8 cellular contexts compared by ENCODE assay signal in the genomic region with DNA sequence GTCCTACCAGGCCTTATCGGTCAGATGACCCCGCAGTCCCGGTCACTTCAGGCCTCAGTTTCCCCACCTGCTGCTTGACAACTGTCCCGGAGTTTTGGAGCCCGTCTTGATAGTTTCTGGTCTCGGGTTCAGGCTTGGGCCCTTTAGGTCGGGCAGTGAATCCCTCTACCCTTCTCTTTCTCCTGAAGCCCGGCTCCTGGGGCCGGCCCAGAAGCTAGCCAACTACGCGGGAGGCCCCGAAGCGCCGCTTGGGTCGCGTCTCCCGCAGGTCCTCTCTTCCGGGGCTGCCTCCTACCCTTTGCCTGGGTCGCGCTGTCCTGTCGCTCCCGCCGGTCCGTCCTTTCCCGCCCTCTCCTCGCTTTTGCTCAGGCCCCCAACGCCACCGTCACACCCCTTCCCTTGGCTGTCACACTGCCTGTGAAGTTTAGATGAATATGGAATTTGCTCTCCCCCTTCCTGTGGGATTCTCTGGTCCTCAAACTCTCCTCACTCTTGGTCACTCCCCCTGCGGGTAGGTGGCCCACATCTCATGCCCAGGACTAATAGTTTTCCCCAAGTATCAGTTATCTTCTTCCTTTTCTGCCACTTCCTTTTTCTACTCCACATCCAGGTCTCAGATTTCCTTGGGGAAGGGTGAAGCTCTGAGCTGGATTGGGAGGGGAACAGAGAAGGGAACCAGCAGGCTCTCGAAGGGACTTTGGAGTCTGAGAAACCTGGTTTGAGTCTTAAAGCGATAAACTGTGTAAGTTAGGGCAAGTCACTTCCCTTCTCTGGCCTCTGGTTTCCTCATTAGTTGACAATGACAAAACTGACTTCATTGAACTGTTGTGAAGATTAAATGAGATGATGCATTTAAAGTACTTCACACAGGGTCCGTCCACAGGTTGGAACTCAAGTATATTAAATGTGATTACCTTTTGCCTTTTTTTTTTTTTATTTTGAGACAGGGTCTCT. TPM values are rescaled to one million over a fixed set of nuclear protein-coding genes. Genes with fewer than 3 reads are reported as not detected.
DNase-seq lines count a peak whose midpoint lies in the region; ATAC-seq and TF ChIP-seq lines count a peak whose summit lies in the region.

No MANE protein-coding gene starts in this region.

- peak overlapping the region; percentile 96 to 99 (median 97) for H3K27ac ChIP-seq in sigmoid colon

- peaks cover 8 to 15% of the 10 kb centered on the region in 2 donors for H3K36me3 Mint-ChIP-seq in activated T-cell treated with anti-CD3 and anti-CD28 coated beads, Interleukin-2, amount 50 U/mL, for 72 hours (ENCODE audit: insufficient read depth in 2 of 2)

- H3K4me1 ChIP-seq in sigmoid colon, result peaks cover 0 to 35% (median 30%) of the 10 kb centered on the region in 4 donors

- in situ Hi-C loops in KBM-7 (cut with MboI; ENCODE audit: low pct_unique_long_range_greater_than_20kb, low sequenced_read_pairs), result no loop called here

- H3K36me3 ChIP-seq in sigmoid colon, result peaks cover 23 to 45% (median 33%) of the 10 kb centered on the region in 4 donors

- TF ChIP-seq EP300 in sigmoid colon (IDR thresholded peaks at IDR 0.05), result no peak

- H3K4me3 ChIP-seq in sigmoid colon, result peak overlapping the region; percentile 73 to 94 (median 84)

- ATAC-seq in activated T-cell treated with anti-CD3 and anti-CD28 coated beads, Interleukin-2, amount 50 U/mL, for 72 hours (replicated peaks in 1 of 2), result no peak
- no peak for ATAC-seq in left ventricle myocardium superior

- H3K4me1 Mint-ChIP-seq in activated T-cell treated with anti-CD3 and anti-CD28 coated beads, Interleukin-2, amount 50 U/mL, for 72 hours (ENCODE audit: low read depth), result peaks cover 31% of the 10 kb centered on the region

- 2 to 3% methylated on average over 32 of the region's 32 CpGs for WGBS in sigmoid colon, 2 donors

- intact Hi-C loops in left ventricle myocardium superior (cut with micrococcal nuclease) (no loop called here), sigmoid colon (cut with DNase I) (no loop called here)

- H3K9me3 ChIP-seq in sigmoid colon, result no peaks in the 10 kb centered on the region

- peak overlapping the region; percentile 95 to 97 for H3K4me3 Mint-ChIP-seq in activated T-cell treated with anti-CD3 and anti-CD28 coated beads, Interleukin-2, amount 50 U/mL, for 72 hours

- no peak for TF ChIP-seq CTCF in sigmoid colon (IDR thresholded peaks at IDR 0.05)

- TF ChIP-seq POLR2A in sigmoid colon (IDR thresholded peaks at IDR 0.05), result no peak

- peak overlapping the region; percentile 93 for H3K27ac Mint-ChIP-seq in activated T-cell treated with anti-CD3 and anti-CD28 coated beads, Interleukin-2, amount 50 U/mL, for 72 hours

- DNase-seq in EH (ENCODE audit: low read depth) (peak; percentile 72), KBM-7 (peak; percentile 53), left ventricle myocardium superior (peak; percentile 51), sigmoid colon (no peak), NCI-H524 (lab: John Stamatoyannopoulos, UW) (no peak), NCI-H226 (no peak), NCI-H1930 (lab: John Stamatoyannopoulos, UW) (no peak)
- DNase-seq in activated T-cell treated with anti-CD3 and anti-CD28 coated beads, Interleukin-2, amount 50 U/mL, for 72 hours, result peak in 1 of 2 donors; percentile 35

- no peaks in the 10 kb centered on the region for H3K27me3 ChIP-seq in sigmoid colon

- no peaks in the 10 kb centered on the region for H3K9me3 Mint-ChIP-seq in activated T-cell treated with anti-CD3 and anti-CD28 coated beads, Interleukin-2, amount 50 U/mL, for 72 hours

- no peaks in the 10 kb centered on the region for H3K27me3 Mint-ChIP-seq in activated T-cell treated with anti-CD3 and anti-CD28 coated beads, Interleukin-2, amount 50 U/mL, for 72 hours (ENCODE audit: low read depth)

RNA-seq across cellular contexts. Expression of gene RAB1B, which starts 0.8 kb away (rescaled TPM):
- 100 to 1,000 TPM; 127 to 139 TPM for total RNA-seq in activated T-cell treated with anti-CD3 and anti-CD28 coated beads, Interleukin-2, amount 50 U/mL, for 72 hours
- total RNA-seq in left ventricle myocardium superior (123 TPM), sigmoid colon (10 to 100 TPM; 65.4 to 93.7 (median 77.3) TPM)
- polyA plus RNA-seq in sigmoid colon, result 100 to 1,000 TPM; 196 to 286 (median 243) TPM

RNA-seq across cellular contexts. Expression of gene CNIH2, which starts 8.7 kb away (rescaled TPM):
- total RNA-seq in activated T-cell treated with anti-CD3 and anti-CD28 coated beads, Interleukin-2, amount 50 U/mL, for 72 hours, result 1 to 10 TPM; 1.2 to 3.5 TPM
- total RNA-seq in left ventricle myocardium superior (not detected), sigmoid colon (1 to 10 TPM in 1 of 4 donors, not detected in 3; 1.7 TPM)
- under 1 TPM in 1 of 3 donors, not detected in 2; 0.63 TPM for polyA plus RNA-seq in sigmoid colon

RNA-seq across cellular contexts. Expression of gene KLC2, which starts 11.7 kb away (rescaled TPM):
- 10 to 100 TPM; 51.9 to 54.8 TPM for total RNA-seq in activated T-cell treated with anti-CD3 and anti-CD28 coated beads, Interleukin-2, amount 50 U/mL, for 72 hours
- total RNA-seq in left ventricle myocardium superior (34.9 TPM), sigmoid colon (10 to 100 TPM; 16.1 to 29.9 (median 24.1) TPM)
- polyA plus RNA-seq in sigmoid colon, result 10 to 100 TPM in 1 of 3 donors, 1 to 10 TPM in 2; 5.4 to 20.5 (median 6.5) TPM

RNA-seq across cellular contexts. Expression of gene YIF1A, which starts 19.7 kb away (rescaled TPM):
- 10 to 100 TPM; 42.9 to 50.8 TPM for total RNA-seq in activated T-cell treated with anti-CD3 and anti-CD28 coated beads, Interleukin-2, amount 50 U/mL, for 72 hours
- total RNA-seq in left ventricle myocardium superior (41.1 TPM), sigmoid colon (10 to 100 TPM; 43.5 to 72.4 (median 61.9) TPM)
- 100 to 1,000 TPM in 1 of 3 donors, 10 to 100 TPM in 2; 30.3 to 104 (median 45.0) TPM for polyA plus RNA-seq in sigmoid colon

RNA-seq across cellular contexts. Expression of gene TMEM151A, which starts 22.5 kb away (rescaled TPM):
- under 1 TPM in 1 of 2 donors, not detected in 1; 0.10 TPM for total RNA-seq in activated T-cell treated with anti-CD3 and anti-CD28 coated beads, Interleukin-2, amount 50 U/mL, for 72 hours
- 0.25 TPM for total RNA-seq in left ventricle myocardium superior
- under 1 TPM in 2 of 4 donors, not detected in 2; 0.27 to 0.36 TPM for total RNA-seq in sigmoid colon
- under 1 TPM in 1 of 3 donors, not detected in 2; 0.36 TPM for polyA plus RNA-seq in sigmoid colon

Comparison
In these comparisons a context has a peak if more than half of its experiments do, and no peak if none do; other contexts are left out.
1. DNase-seq: peak in EH (single experiment), KBM-7 (single experiment) and left ventricle myocardium superior (single experiment); none in sigmoid colon (single experiment), NCI-H524 (0 of 2), NCI-H226 (single experiment) and NCI-H1930 (0 of 2).